ENCODE assay signal across 10 cellular contexts in the genomic region with DNA sequence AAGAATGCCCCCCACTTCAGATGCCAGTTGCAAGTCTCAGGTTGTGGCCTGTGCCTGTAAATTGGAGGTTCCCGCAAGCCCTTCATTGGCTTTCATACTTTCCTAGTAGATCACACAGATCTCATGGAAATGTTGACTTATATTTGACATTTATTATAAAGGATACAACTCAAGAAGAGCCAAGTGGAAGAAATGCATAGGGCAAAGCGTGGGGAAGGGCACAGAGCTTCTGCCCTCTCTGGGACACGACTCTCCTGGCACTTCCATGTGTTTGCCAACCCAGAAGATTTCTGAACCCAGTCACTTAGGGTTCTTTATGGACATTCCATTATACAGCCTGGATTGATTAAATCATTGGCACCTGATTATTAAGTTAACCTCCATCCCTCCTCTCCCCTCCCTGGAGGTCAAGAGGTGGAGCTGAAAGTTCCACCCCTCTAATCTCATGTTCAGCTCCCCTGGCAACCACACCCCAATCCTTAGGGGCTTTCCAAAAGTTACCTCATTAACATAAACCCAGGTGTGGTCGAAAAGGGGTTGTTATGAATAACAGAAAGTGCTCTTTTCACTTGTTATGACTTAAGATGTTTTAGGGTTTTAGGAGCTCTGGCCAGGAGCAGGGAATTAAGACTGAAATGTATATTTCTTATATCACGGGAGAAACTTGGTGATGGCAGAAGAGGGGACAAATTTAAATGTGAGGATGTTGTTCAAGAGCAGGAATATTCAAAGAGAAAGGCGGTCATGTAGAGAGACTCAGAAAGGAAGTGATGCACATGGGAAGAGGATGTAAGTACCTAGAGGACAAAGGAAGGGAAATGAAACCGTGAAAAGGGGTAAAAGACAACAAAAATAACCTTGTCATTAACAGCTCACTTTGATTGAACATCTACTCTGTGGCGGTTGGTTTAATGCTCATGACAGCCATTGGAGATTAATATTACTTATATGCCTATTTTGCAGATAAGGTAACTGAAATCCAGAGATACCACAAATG. TPM values are rescaled to one million over a fixed set of nuclear protein-coding genes. Genes with fewer than 3 reads are reported as not detected.
A peak's percentile ranks its signal among the peaks of the same experiment; 100 is the strongest.
DNase-seq lines count a peak whose midpoint lies in the region; ATAC-seq and TF ChIP-seq lines count a peak whose summit lies in the region.
"Had no signal": no experiment of that assay in that cellular context is flagged by ENCODE, and none has a peak within 500 bp of the region (broad histone marks: within the 10 kb centered on the region; RNA-seq: fewer than 3 reads in every experiment).

No MANE protein-coding gene starts in this region.

- peak overlapping the region; percentile 30 for H3K4me3 ChIP-seq in SU-DHL-6 (ENCODE audit: insufficient read depth, low read length, poor library complexity, severe bottlenecking)
- no peak overlapping the region for H3K4me3 ChIP-seq in PC-3 (ENCODE audit: low read length)
- H3K4me3 ChIP-seq: left lung had no signal

- H3K27me3 ChIP-seq in SU-DHL-6 (ENCODE audit: low read length): no peaks in the 10 kb centered on the region
- no peaks in the 10 kb centered on the region for H3K27me3 ChIP-seq in PC-3 (ENCODE audit: low read length)
- H3K27me3 ChIP-seq: left lung had no signal

- H3K9me2 ChIP-seq in SU-DHL-6 (replicated peaks; ENCODE audit: insufficient read depth, low read length) (no peaks in the 10 kb centered on the region), PC-3 (replicated peaks; ENCODE audit: low read length) (no peaks in the 10 kb centered on the region)

- H3K27ac ChIP-seq in SU-DHL-6 (ENCODE audit: low read depth, low read length) (peak overlapping the region; percentile 81), PC-3 (ENCODE audit: low read length) (no peak overlapping the region)
- H3K27ac ChIP-seq: 22Rv1 had no signal

- DNase-seq in SIG-M5 treated with dmso at 0.1 percent for 504 hours (lab: John Stamatoyannopoulos, UW; ENCODE audit: unreplicated experiment) (peak; percentile 60), SIG-M5 (lab: John Stamatoyannopoulos, UW) (no peak), NCI-H1436 treated with DMSO at 0.1 percent for 48 hours (lab: John Stamatoyannopoulos, UW) (no peak), PC-3 (no peak), iPS-NIHi7 (ENCODE audit: extremely low spot score) (no peak)
- peak; percentile 73 for DNase-seq in stimulated activated naive B cell treated with anti-CD40 and anti-IgM and Interleukin-4, amounts not matched to agents 10 μg/mL and 1 μg/mL and 100 μg/mL, for 72 hours
- DNase-seq: left lung had no signal

- intact Hi-C loops in PC-3 (cut with micrococcal nuclease): no loop called here

- H4K20me1 ChIP-seq in SU-DHL-6 (ENCODE audit: low read depth, low read length) (no peaks in the 10 kb centered on the region), PC-3 (ENCODE audit: low read length) (no peaks in the 10 kb centered on the region)

- BruUV-seq in PC-3 (replicated peaks; lab: Mats Ljungman, UMichigan): no TSS peak

- peak; percentile 78 for ATAC-seq in HG02870 (IDR thresholded peaks at IDR 0.05; ENCODE audit: unreplicated experiment)
- peak; percentile 85 to 88 for ATAC-seq in stimulated activated naive B cell treated with anti-CD40 and anti-IgM and Interleukin-4, amounts not matched to agents 10 μg/mL and 1 μg/mL and 100 μg/mL, for 72 hours (replicated peaks)
- no peak for ATAC-seq in PC-3
- ATAC-seq: left lung had no signal

- TF ChIP-seq CTCF in SU-DHL-6 (IDR thresholded peaks at IDR 0.05; ENCODE audit: insufficient read depth, low read length, poor library complexity, severe bottlenecking) (no peak), PC-3 (conservative IDR thresholded peaks at IDR 0.05; ENCODE audit: low read depth, low read length) (no peak)

- H3K27ac Mint-ChIP-seq in stimulated activated naive B cell treated with anti-CD40 and anti-IgM and Interleukin-4, amounts not matched to agents 10 μg/mL and 1 μg/mL and 100 μg/mL, for 72 hours: peak overlapping the region; percentile 96

- H3K4me3 Mint-ChIP-seq in stimulated activated naive B cell treated with anti-CD40 and anti-IgM and Interleukin-4, amounts not matched to agents 10 μg/mL and 1 μg/mL and 100 μg/mL, for 72 hours: peak overlapping the region; percentile 78 to 80

- CTCF ChIA-PET in PC-3 (lab: Charles Lee): no interaction called here

- POLR2A ChIA-PET in PC-3 (lab: Charles Lee; ENCODE audit: unreplicated experiment): no interaction called here

- H3K9me3 ChIP-seq in SU-DHL-6 (ENCODE audit: insufficient read depth, low read length): no peaks in the 10 kb centered on the region
- H3K9me3 ChIP-seq in PC-3 (ENCODE audit: low read length): no peaks in the 10 kb centered on the region
- H3K9me3 ChIP-seq: left lung had no signal

- peak overlapping the region; percentile 16; the same call in 1 of the 2 replicates for H3K9ac ChIP-seq in SU-DHL-6 (ENCODE audit: low read length)
- H3K9ac ChIP-seq in PC-3 (ENCODE audit: low read length): no peak overlapping the region

- H3K4me2 ChIP-seq in SU-DHL-6 (ENCODE audit: low read depth, low read length, poor library complexity, severe bottlenecking) (peak overlapping the region; percentile 53), PC-3 (ENCODE audit: low read length) (no peak overlapping the region)

- peaks cover 12% of the 10 kb centered on the region for H3K4me1 ChIP-seq in PC-3 (ENCODE audit: insufficient read depth, low read length)

- H3K4me1 Mint-ChIP-seq in stimulated activated naive B cell treated with anti-CD40 and anti-IgM and Interleukin-4, amounts not matched to agents 10 μg/mL and 1 μg/mL and 100 μg/mL, for 72 hours: peaks cover 43 to 88% of the 10 kb centered on the region in 2 donors

- peaks cover 68 to 81% of the 10 kb centered on the region in 2 donors for H3K36me3 Mint-ChIP-seq in stimulated activated naive B cell treated with anti-CD40 and anti-IgM and Interleukin-4, amounts not matched to agents 10 μg/mL and 1 μg/mL and 100 μg/mL, for 72 hours

- H3K27me3 Mint-ChIP-seq in stimulated activated naive B cell treated with anti-CD40 and anti-IgM and Interleukin-4, amounts not matched to agents 10 μg/mL and 1 μg/mL and 100 μg/mL, for 72 hours: no peaks in the 10 kb centered on the region

- H3K36me3 ChIP-seq in SU-DHL-6 (ENCODE audit: low read length) (peaks cover 43% of the 10 kb centered on the region), PC-3 (ENCODE audit: low read depth, low read length) (peaks cover 16% of the 10 kb centered on the region)

- peaks cover under 1% of the 10 kb centered on the region in 2 donors for H3K9me3 Mint-ChIP-seq in stimulated activated naive B cell treated with anti-CD40 and anti-IgM and Interleukin-4, amounts not matched to agents 10 μg/mL and 1 μg/mL and 100 μg/mL, for 72 hours

- H3F3A ChIP-seq in SU-DHL-6 (ENCODE audit: insufficient read depth) (peaks cover 27% of the 10 kb centered on the region), PC-3 (ENCODE audit: low read length, unreplicated experiment) (no peaks in the 10 kb centered on the region)

- H3K79me2 ChIP-seq in SU-DHL-6 (ENCODE audit: insufficient read depth, low read length) (no peaks in the 10 kb centered on the region), PC-3 (ENCODE audit: low read length) (no peaks in the 10 kb centered on the region)

- H2AFZ ChIP-seq in SU-DHL-6 (ENCODE audit: low read depth, low read length, severe bottlenecking) (no peak overlapping the region), PC-3 (ENCODE audit: low read length) (no peak overlapping the region)

RNA-seq across cellular contexts. Expression of a gene that starts 31.8 kb away (rescaled TPM):
- 42.5 and 49.8 TPM in 2 replicates for total RNA-seq in PC-3 (2014; rRNA removed)

Comparison
In these comparisons a context has a peak if more than half of its experiments do, and no peak if none do; other contexts are left out.
1. DNase-seq: peak in SIG-M5 treated with dmso at 0.1 percent for 504 hours (single experiment) and stimulated activated naive B cell treated with anti-CD40 and anti-IgM and Interleukin-4, amounts not matched to agents 10 μg/mL and 1 μg/mL and 100 μg/mL, for 72 hours (single experiment); none in SIG-M5 (single experiment), NCI-H1436 treated with DMSO at 0.1 percent for 48 hours (single experiment), PC-3 (single experiment) and iPS-NIHi7 (single experiment).